ENCODE assay signal across 8 cellular contexts in the genomic region with DNA sequence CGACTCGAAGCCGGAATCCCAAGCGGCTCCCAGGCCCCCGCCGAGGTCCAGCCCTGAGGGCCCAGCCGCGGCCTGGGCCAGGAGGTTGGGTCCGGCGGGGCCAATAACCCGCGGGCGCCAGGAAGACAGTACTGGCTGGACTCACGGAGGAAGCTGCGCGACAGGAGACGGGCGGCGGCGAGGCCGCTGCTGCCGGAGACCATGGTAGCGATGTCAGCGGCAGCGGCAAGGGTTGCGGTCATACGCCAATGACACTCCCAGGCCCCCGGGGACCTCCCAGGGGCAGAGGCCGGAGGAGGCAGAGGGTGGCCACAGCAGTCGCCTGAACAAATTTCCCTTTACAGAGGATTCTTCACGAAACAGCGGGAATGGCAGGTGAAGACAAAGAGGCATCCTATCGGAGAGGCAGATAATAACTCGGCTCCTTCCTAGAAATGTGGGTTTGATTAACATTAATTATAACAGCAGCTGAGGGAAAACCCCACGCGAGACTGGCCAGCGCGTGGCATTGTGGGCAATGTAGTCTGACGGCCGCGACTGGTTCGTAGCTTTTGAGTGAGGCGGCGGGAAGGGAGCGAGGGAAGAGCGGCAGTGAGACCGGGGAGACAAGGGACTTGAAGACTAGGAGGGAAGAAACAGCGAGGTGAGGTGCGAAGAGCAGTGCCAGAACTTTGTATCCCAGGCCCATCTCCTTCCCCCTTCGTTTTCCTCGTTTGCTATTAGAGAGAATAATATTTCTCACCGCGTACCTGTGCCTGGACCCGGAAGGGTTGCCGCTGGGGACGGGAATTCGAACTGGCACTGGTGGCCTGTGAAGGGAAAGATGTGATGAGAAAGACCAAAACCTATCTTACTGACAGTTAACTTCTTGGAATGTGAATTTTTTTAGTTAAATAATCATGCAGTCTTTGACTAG. TPM values are rescaled to one million over a fixed set of nuclear protein-coding genes. Genes with fewer than 3 reads are reported as not detected.
DNase-seq lines count a peak whose midpoint lies in the region; TF ChIP-seq lines count a peak whose summit lies in the region.

A gene (minus strand): TSS at position 253 of the 916 bp plus-strand sequence. CDS start 11 bp downstream, at position 242.

- H3K27me3 ChIP-seq in effector memory CD4-positive, alpha-beta T cell (replicated peaks; ENCODE audit: control insufficient read depth, insufficient read depth, low read length, poor library complexity, severe bottlenecking) = no peaks in the 10 kb centered on the region

- no peaks in the 10 kb centered on the region for H3K9me3 ChIP-seq in effector memory CD4-positive, alpha-beta T cell (ENCODE audit: control insufficient read depth, low read length)

- H3K4me3 ChIP-seq in effector memory CD4-positive, alpha-beta T cell (ENCODE audit: insufficient read depth, low read depth, low read length, poor library complexity, severe bottlenecking) = peak within 1 kb of the TSS; percentile 94

- peaks cover 4% of the 10 kb centered on the region for H3K4me1 ChIP-seq in effector memory CD4-positive, alpha-beta T cell (ENCODE audit: control insufficient read depth, insufficient read depth, low read length, poor library complexity, severe bottlenecking)

- H3K27ac ChIP-seq in effector memory CD4-positive, alpha-beta T cell (ENCODE audit: insufficient read depth, low read length, poor library complexity, severe bottlenecking) = peak within 1 kb of the TSS; percentile 87

- no peaks in the 10 kb centered on the region for H3K36me3 ChIP-seq in effector memory CD4-positive, alpha-beta T cell (ENCODE audit: control insufficient read depth, insufficient read depth, low read length)

- CTCF ChIA-PET in activated CD8-positive, alpha-beta memory T cell treated with anti-CD3 and anti-CD28 coated beads for 36 hours (lab: Charles Lee) = interaction anchor here (0.9 kb wide), 1 partner anchor 467 kb away, joined by 5 read pairs; no protein-coding TSS in a partner anchor

- DNase-seq in CMK (ENCODE audit: low read depth) (peak; percentile 71), GM20000 (ENCODE audit: low spot score) (peak; percentile 89), HT-29 (ENCODE audit: low spot score) (peak; percentile 93), NOMO-1 (lab: John Stamatoyannopoulos, UW; ENCODE audit: unreplicated experiment in 2 of 2) (peak; percentile 85 to 86), medulla oblongata (ENCODE audit: extremely low spot score) (peak; percentile 93)
- DNase-seq in effector memory CD4-positive, alpha-beta T cell = peak; percentile 72 to 79 (median 79)
- DNase-seq in stimulated activated CD8-positive, alpha-beta memory T cell treated with anti-CD3 and anti-CD28 coated beads, Interleukin-12 subunit alpha, Interleukin-12 subunit beta, amount 100 ng/mL, for 24 hours (ENCODE audit: extremely low read depth) = peak; percentile 64

- POLR2A ChIA-PET in activated CD8-positive, alpha-beta memory T cell treated with anti-CD3 and anti-CD28 coated beads for 36 hours (lab: Charles Lee) = interaction anchor here (0.7 to 1.1 kb wide), 2 partner anchors 75 to 558 kb away, joined by 3 to 4 read pairs; no protein-coding TSS in a partner anchor

- no peak for TF ChIP-seq CTCF in GM20000 (IDR thresholded peaks at IDR 0.05; ENCODE audit: extremely low read depth, missing control alignments)

RNA-seq across cellular contexts. Expression of the gene that starts here (rescaled TPM):
- 39.8 and 47.8 TPM in 2 replicates for total RNA-seq in HT-29 (2014; rRNA removed; shearing (Covaris generic))
- total RNA-seq in activated CD8-positive, alpha-beta memory T cell treated with anti-CD3 and anti-CD28 coated beads for 36 hours = 10 to 100 TPM; 70.0 to 71.3 TPM

Comparison
In these comparisons a context has a peak if more than half of its experiments do, and no peak if none do; other contexts are left out.
1. Peak in every context shown above with its lines: DNase-seq, H3K4me3 ChIP-seq and H3K27ac ChIP-seq.